ENCODE assay signal across 1 cellular context in genomic region chr1:27298632-27299384, GRCh38.
TF ChIP-seq lines count a peak whose summit lies in the region.

No MANE protein-coding gene starts in this region.

TF ChIP-seq in GM23338, 12 proteins besides CTCF, POLR2A, EP300 and RAD21:
- TF ChIP-seq, protein P1, sequence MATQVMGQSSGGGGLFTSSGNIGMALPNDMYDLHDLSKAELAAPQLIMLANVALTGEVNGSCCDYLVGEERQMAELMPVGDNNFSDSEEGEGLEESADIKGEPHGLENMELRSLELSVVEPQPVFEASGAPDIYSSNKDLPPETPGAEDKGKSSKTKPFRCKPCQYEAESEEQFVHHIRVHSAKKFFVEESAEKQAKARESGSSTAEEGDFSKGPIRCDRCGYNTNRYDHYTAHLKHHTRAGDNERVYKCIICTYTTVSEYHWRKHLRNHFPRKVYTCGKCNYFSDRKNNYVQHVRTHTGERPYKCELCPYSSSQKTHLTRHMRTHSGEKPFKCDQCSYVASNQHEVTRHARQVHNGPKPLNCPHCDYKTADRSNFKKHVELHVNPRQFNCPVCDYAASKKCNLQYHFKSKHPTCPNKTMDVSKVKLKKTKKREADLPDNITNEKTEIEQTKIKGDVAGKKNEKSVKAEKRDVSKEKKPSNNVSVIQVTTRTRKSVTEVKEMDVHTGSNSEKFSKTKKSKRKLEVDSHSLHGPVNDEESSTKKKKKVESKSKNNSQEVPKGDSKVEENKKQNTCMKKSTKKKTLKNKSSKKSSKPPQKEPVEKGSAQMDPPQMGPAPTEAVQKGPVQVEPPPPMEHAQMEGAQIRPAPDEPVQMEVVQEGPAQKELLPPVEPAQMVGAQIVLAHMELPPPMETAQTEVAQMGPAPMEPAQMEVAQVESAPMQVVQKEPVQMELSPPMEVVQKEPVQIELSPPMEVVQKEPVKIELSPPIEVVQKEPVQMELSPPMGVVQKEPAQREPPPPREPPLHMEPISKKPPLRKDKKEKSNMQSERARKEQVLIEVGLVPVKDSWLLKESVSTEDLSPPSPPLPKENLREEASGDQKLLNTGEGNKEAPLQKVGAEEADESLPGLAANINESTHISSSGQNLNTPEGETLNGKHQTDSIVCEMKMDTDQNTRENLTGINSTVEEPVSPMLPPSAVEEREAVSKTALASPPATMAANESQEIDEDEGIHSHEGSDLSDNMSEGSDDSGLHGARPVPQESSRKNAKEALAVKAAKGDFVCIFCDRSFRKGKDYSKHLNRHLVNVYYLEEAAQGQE (IDR thresholded peaks at IDR 0.05; ENCODE audit: unreplicated experiment): no peak
- no peak for TF ChIP-seq ZNF114 (CRISPR knock-in tag; IDR thresholded peaks at IDR 0.05)
- TF ChIP-seq ZNF331 (CRISPR knock-in tag; IDR thresholded peaks at IDR 0.05; ENCODE audit: low read depth): no peak
- no peak for TF ChIP-seq ETS1 (IDR thresholded peaks at IDR 0.05)
- TF ChIP-seq JUNB (IDR thresholded peaks at IDR 0.05; ENCODE audit: unreplicated experiment): no peak
- TF ChIP-seq CREB1 (CRISPR knock-in tag; IDR thresholded peaks at IDR 0.05; ENCODE audit: low read depth): no peak
- no peak for TF ChIP-seq NANOG (IDR thresholded peaks at IDR 0.05; ENCODE audit: borderline replicate concordance)
- no peak for TF ChIP-seq EZH2 (IDR thresholded peaks at IDR 0.05; ENCODE audit: low read depth, unreplicated experiment)
- TF ChIP-seq POLR2AphosphoS5 (IDR thresholded peaks at IDR 0.05; ENCODE audit: low read depth): no peak
